17 cellular contexts compared by ENCODE assay signal in the genomic region with DNA sequence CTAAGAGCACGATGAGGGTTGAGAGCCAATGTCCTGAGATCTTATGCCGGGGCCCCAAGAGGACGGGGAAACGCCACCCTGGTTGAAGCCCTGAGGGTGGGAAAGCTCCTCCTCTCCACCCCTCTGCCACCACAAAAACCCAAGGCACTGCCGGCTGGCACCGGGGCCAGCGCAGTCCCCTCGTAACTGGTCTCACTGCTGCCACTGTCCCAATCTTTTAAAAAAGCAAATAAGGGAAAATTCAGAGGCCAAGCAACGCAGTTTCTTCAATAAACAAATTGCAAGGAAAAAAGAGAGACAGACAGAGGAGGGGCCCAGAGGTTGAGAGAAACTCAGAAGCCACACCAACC. TPM values are rescaled to one million over a fixed set of nuclear protein-coding genes. Genes with fewer than 3 reads are reported as not detected.
A peak's percentile ranks its signal among the peaks of the same experiment; 100 is the strongest.
DNase-seq lines count a peak whose midpoint lies in the region; ATAC-seq, FAIRE-seq and TF ChIP-seq lines count a peak whose summit lies in the region.
"Had no signal": no experiment of that assay in that cellular context is flagged by ENCODE, and none has a peak within 500 bp of the region (broad histone marks: within the 10 kb centered on the region; RNA-seq: fewer than 3 reads in every experiment).

No MANE protein-coding gene starts in this region.

- SMC1A ChIA-PET in GM12878 (lab: Charles Lee; ENCODE audit: uncharacterized antibody, unreplicated experiment), result no interaction called here

- H3K4me1 Mint-ChIP-seq in activated CD4-positive, alpha-beta T cell treated with anti-CD3 and anti-CD28 coated beads for 36 hours, result peaks cover 9% of the 10 kb centered on the region

- H3K4me2 ChIP-seq in GM12878 (ENCODE audit: control insufficient read depth, insufficient read depth) (peak overlapping the region; percentile 42; the same call in 1 of the 2 replicates), neural cell (ENCODE audit: low read length) (no peak overlapping the region)

- FAIRE-seq in GM12878 (lab: Jason Lieb, UNC), result no peak

- in situ Hi-C loops in GM12878 (cut with MboI) (no loop called here), GM13976 (cut with MboI; ENCODE audit: low sequenced_read_pairs, unreplicated experiment) (no loop called here)

- H3K9me3 ChIP-seq in HUES48 (ENCODE audit: control insufficient read depth, insufficient read depth, low read length), result no peaks in the 10 kb centered on the region
- H3K9me3 ChIP-seq in GM12878 (replicated peaks; ENCODE audit: control insufficient read depth, insufficient read depth, low read length), result no peaks in the 10 kb centered on the region
- H3K9me3 ChIP-seq in neural cell (ENCODE audit: low read length), result no peaks in the 10 kb centered on the region
- H3K9me3 ChIP-seq in left ventricle myocardium inferior (replicated peaks), result no peaks in the 10 kb centered on the region
- H3K9me3 ChIP-seq: upper lobe of left lung had no signal

- no peak overlapping the region for H3K27ac ChIP-seq in HUES48 (ENCODE audit: low read depth, low read length)
- no peak overlapping the region for H3K27ac ChIP-seq in GM12878 (ENCODE audit: control insufficient read depth, insufficient read depth)
- no peak overlapping the region for H3K27ac ChIP-seq in neural cell (ENCODE audit: low read length)
- H3K27ac ChIP-seq in left ventricle myocardium inferior (replicated peaks), result no peak overlapping the region
- H3K27ac ChIP-seq: skin epidermis, upper lobe of left lung had no signal

- peak overlapping the region; percentile 76 for H3K4me3 ChIP-seq in HUES48 (ENCODE audit: low read depth, low read length)
- H3K4me3 ChIP-seq in GM12878, result no peak overlapping the region
- peak overlapping the region; percentile 54 for H3K4me3 ChIP-seq in neural cell (ENCODE audit: low read length)
- no peak overlapping the region for H3K4me3 ChIP-seq in left ventricle myocardium inferior
- H3K4me3 ChIP-seq: skin epidermis had no signal

- no peaks in the 10 kb centered on the region for H4K20me1 ChIP-seq in GM12878 (ENCODE audit: control insufficient read depth, insufficient read depth)
- H4K20me1 ChIP-seq in neural cell (ENCODE audit: insufficient read depth), result no peaks in the 10 kb centered on the region

- no peak for DNase-seq in activated CD4-positive, alpha-beta T cell treated with anti-CD3 and anti-CD28 coated beads for 36 hours
- DNase-seq in activated CD4-positive, alpha-beta T cell treated with anti-CD3 and anti-CD28 coated beads for 48 hours, result no peak
- no peak for DNase-seq in GM12878 (ENCODE audit: low read depth, low spot score)
- DNase-seq in GM13976 (ENCODE audit: low spot score), result no peak
- no peak for DNase-seq in left ventricle myocardium inferior
- DNase-seq in GM20000 (ENCODE audit: low spot score), result no peak
- DNase-seq: amygdala, Kasumi-1, kidney glomerular epithelial cell, NCI-H2029 treated with DMSO at 0.1 percent for 48 hours had no signal

- H3K9me3 Mint-ChIP-seq in activated CD4-positive, alpha-beta T cell treated with anti-CD3 and anti-CD28 coated beads for 36 hours (ENCODE audit: low read depth), result no peaks in the 10 kb centered on the region

- intact Hi-C loops in activated CD4-positive, alpha-beta T cell treated with anti-CD3 and anti-CD28 coated beads for 36 hours (cut with DNase I, micrococcal nuclease), result no loop called here
- intact Hi-C loops in GM12878 (cut with micrococcal nuclease; ENCODE audit: unreplicated experiment), result no loop called here
- intact Hi-C loops in left ventricle myocardium inferior (cut with micrococcal nuclease), result no loop called here

- TF ChIP-seq CTCF in GM12878 (IDR thresholded peaks at IDR 0.05 in 2 of 3, conservative IDR thresholded peaks at IDR 0.05 in 1 of 3; ENCODE audit: control insufficient read depth in 2 of 3, extremely low read depth in 1 of 3, insufficient read depth in 1 of 3, low read depth in 3 of 3, low read length in 3 of 3) (no peak), neural cell (IDR thresholded peaks at IDR 0.05; ENCODE audit: poor library complexity, severe bottlenecking) (no peak), GM13976 (IDR thresholded peaks at IDR 0.05; ENCODE audit: borderline replicate concordance, control extremely low read depth, extremely low read depth, insufficient read depth, missing control alignments) (no peak), left ventricle myocardium inferior (IDR thresholded peaks at IDR 0.05; ENCODE audit: borderline replicate concordance) (no peak), GM20000 (IDR thresholded peaks at IDR 0.05; ENCODE audit: extremely low read depth, missing control alignments) (no peak)

- WGBS in GM12878 (ENCODE audit: insufficient coverage, insufficient replicate concordance, low lambda C conversion rate, missing lambda C conversion rate), result 8% methylated on average over 9 of the region's 9 CpGs

- TF ChIP-seq POLR2A in GM12878 (IDR thresholded peaks at IDR 0.05; ENCODE audit: low read depth, low read length), result no peak

- no peaks in the 10 kb centered on the region for H3F3A ChIP-seq in neural cell (ENCODE audit: insufficient read depth, low read length, poor library complexity, severe bottlenecking)

- BruUV-seq in GM12878 (replicated peaks; lab: Mats Ljungman, UMichigan), result no TSS peak

- ATAC-seq in activated CD4-positive, alpha-beta T cell treated with anti-CD3 and anti-CD28 coated beads for 36 hours, result peak; percentile 13
- no peak for ATAC-seq in GM12878

- RAD21 ChIA-PET in GM12878 (lab: Charles Lee; ENCODE audit: unreplicated experiment), result no interaction called here

- TF ChIP-seq RAD21 in GM12878 (IDR thresholded peaks at IDR 0.05; ENCODE audit: insufficient read depth, low read depth, low read length) (no peak), neural cell (conservative IDR thresholded peaks at IDR 0.05) (no peak)

- H3K79me2 ChIP-seq in GM12878 (ENCODE audit: control insufficient read depth, insufficient read depth, low read length) (no peaks in the 10 kb centered on the region), neural cell (replicated peaks; ENCODE audit: insufficient read depth, low read length) (no peaks in the 10 kb centered on the region)

- H3K27me3 Mint-ChIP-seq in activated CD4-positive, alpha-beta T cell treated with anti-CD3 and anti-CD28 coated beads for 36 hours, result peaks cover 31% of the 10 kb centered on the region

- CTCF ChIA-PET in activated CD4-positive, alpha-beta T cell treated with anti-CD3 and anti-CD28 coated beads for 36 hours (lab: Charles Lee), result interaction anchor here (0.9 to 2.2 kb wide), 7 partner anchors 8 to 115 kb away, joined by 4 to 9 read pairs (median 4); no protein-coding TSS in a partner anchor
- CTCF ChIA-PET in GM12878 (lab: Yijun Ruan, JAX), result no interaction called here

- no peak overlapping the region for H3K9ac ChIP-seq in HUES48 (ENCODE audit: low read depth, low read length)
- H3K9ac ChIP-seq in GM12878 (ENCODE audit: control insufficient read depth, insufficient read depth, low read length), result no peak overlapping the region
- H3K9ac ChIP-seq in neural cell (ENCODE audit: low read length), result no peak overlapping the region

- H2AFZ ChIP-seq in GM12878 (ENCODE audit: control insufficient read depth, low read depth, low read length), result peak overlapping the region; percentile 29; the same call in 1 of the 2 replicates
- H2AFZ ChIP-seq in neural cell (ENCODE audit: low read depth, low read length), result no peak overlapping the region

- peak overlapping the region; percentile 70 for H3K4me3 Mint-ChIP-seq in activated CD4-positive, alpha-beta T cell treated with anti-CD3 and anti-CD28 coated beads for 36 hours

- TF ChIP-seq EP300 in GM12878 (IDR thresholded peaks at IDR 0.05; ENCODE audit: borderline replicate concordance in 1 of 2, control insufficient read depth in 1 of 2, low read depth in 2 of 2, low read length in 2 of 2) (no peak), neural cell (conservative IDR thresholded peaks at IDR 0.05; ENCODE audit: poor library complexity, severe bottlenecking) (no peak)

- H3K27ac Mint-ChIP-seq in activated CD4-positive, alpha-beta T cell treated with anti-CD3 and anti-CD28 coated beads for 36 hours, result no peak overlapping the region

- H3K9me2 ChIP-seq in neural cell (ENCODE audit: insufficient read depth, low read length), result no peaks in the 10 kb centered on the region

- H3K27me3 ChIP-seq in HUES48 (ENCODE audit: control insufficient read depth, insufficient read depth, low read length) (peaks cover 93% of the 10 kb centered on the region), GM12878 (replicated peaks in 1 of 2; ENCODE audit: control insufficient read depth in 2 of 2, insufficient read depth in 2 of 2, low read length in 1 of 2) (peaks cover 0 to 2% of the 10 kb centered on the region in 2 experiments), neural cell (ENCODE audit: insufficient read depth, low read depth, low read length) (peaks cover 76% of the 10 kb centered on the region), left ventricle myocardium inferior (ENCODE audit: low read depth) (peaks cover 81% of the 10 kb centered on the region)

- no peaks in the 10 kb centered on the region for H3K36me3 Mint-ChIP-seq in activated CD4-positive, alpha-beta T cell treated with anti-CD3 and anti-CD28 coated beads for 36 hours (ENCODE audit: low read depth)

- POLR2A ChIA-PET in activated CD4-positive, alpha-beta T cell treated with anti-CD3 and anti-CD28 coated beads for 36 hours (lab: Charles Lee), result interaction anchor here (1.1 kb wide), 1 partner anchor 20 kb away, joined by 10 read pairs; the partner anchor contains the start of gene FDXR
- POLR2A ChIA-PET in GM12878 (lab: Charles Lee), result no interaction called here

- H3K36me3 ChIP-seq in HUES48 (ENCODE audit: control insufficient read depth, insufficient read depth, low read length), result no peaks in the 10 kb centered on the region
- no peaks in the 10 kb centered on the region for H3K36me3 ChIP-seq in GM12878 (ENCODE audit: control insufficient read depth in 2 of 2, insufficient read depth in 2 of 2, low read length in 1 of 2)
- H3K36me3 ChIP-seq in neural cell (ENCODE audit: insufficient read depth, low read length), result no peaks in the 10 kb centered on the region
- H3K36me3 ChIP-seq in left ventricle myocardium inferior, result no peaks in the 10 kb centered on the region
- H3K36me3 ChIP-seq: upper lobe of left lung had no signal

- H3K4me1 ChIP-seq in HUES48 (ENCODE audit: control insufficient read depth, insufficient read depth, low read length) (no peaks in the 10 kb centered on the region), GM12878 (ENCODE audit: control insufficient read depth, insufficient read depth, low read length) (no peaks in the 10 kb centered on the region), left ventricle myocardium inferior (peaks cover 11% of the 10 kb centered on the region)

RNA-seq across cellular contexts. Expression of gene GRIN2C, which starts 6.7 kb away (rescaled TPM):
- total RNA-seq in activated CD4-positive, alpha-beta T cell treated with anti-CD3 and anti-CD28 coated beads for 36 hours, result not detected
- total RNA-seq in GM12878 (2013; cell fraction: nucleolus; rRNA removed), result 0.33 TPM in 1 of 2 replicates, not detected in the other
- 0.11 TPM in 1 of 2 replicates, not detected in the other for total RNA-seq in GM12878 (2014; rRNA removed)
- total RNA-seq in GM12878 (2014; rRNA removed; fragmentation: Illumina TruSeq; extraction: Trizol), result under 0.01 and 0.04 TPM in 2 replicates
- 0.13 TPM in 2 replicates for total RNA-seq in GM12878 (2021)
- polyA plus RNA-seq in GM12878 (2011; ENCODE audit: low read depth), result 0.29 TPM
- polyA plus RNA-seq in GM12878 (2011; rRNA removed), result 0.01 and 0.04 TPM in 2 replicates
- polyA plus RNA-seq in GM12878 (2011; cell fraction: cytosol; rRNA removed), result 0.01 and 0.05 TPM in 2 replicates
- polyA plus RNA-seq in GM12878 (2011; cell fraction: nucleus; rRNA removed), result 0.25 and 0.48 TPM in 2 replicates
- polyA plus RNA-seq in GM12878 (2012), result 0.15 and 0.45 TPM in 2 replicates
- 0.01 TPM in 1 of 2 replicates, not detected in the other for polyA plus RNA-seq in GM12878 (2014; fragmentation: Illumina TruSeq; extraction: Trizol)
- not detected for polyA plus RNA-seq in GM12878 (2014; fragmentation: Nextera tagmentation; extraction: Ambion mirVana)
- polyA plus RNA-seq in GM12878 (2014; rRNA removed), result 0.12 and 0.16 TPM in 2 replicates
- under 1 TPM; 0.10 to 0.20 TPM for polyA plus RNA-seq in GM12878 (2016; fragmentation: Nextera tagmentation; extraction: Ambion mirVana)
- 0.05 TPM in 1 of 2 replicates, not detected in the other for polyA minus RNA-seq in GM12878 (2011; rRNA and poly(A)+ RNA removed)
- not detected in 2 replicates for polyA minus RNA-seq in GM12878 (2011; cell fraction: cytosol; rRNA and poly(A)+ RNA removed)
- polyA minus RNA-seq in GM12878 (2011; cell fraction: nucleus; rRNA and poly(A)+ RNA removed), result 0.12 and 0.29 TPM in 2 replicates
- polyA plus RNA-seq in neural cell, result 0.04 TPM in 1 of 2 replicates, not detected in the other
- 0.24 TPM in 1 of 2 replicates, not detected in the other for polyA minus RNA-seq in neural cell
- total RNA-seq in left ventricle myocardium inferior, result 0.52 TPM
- total RNA-seq: myocyte, SK-MEL-5 had no signal

RNA-seq across cellular contexts. Expression of gene FDXR, which starts 19.8 kb away (rescaled TPM):
- total RNA-seq in activated CD4-positive, alpha-beta T cell treated with anti-CD3 and anti-CD28 coated beads for 36 hours, result 10 to 100 TPM; 19.1 to 21.3 TPM
- total RNA-seq in GM12878 (2013; cell fraction: nucleolus; rRNA removed), result 14.6 and 17.3 TPM in 2 replicates
- total RNA-seq in GM12878 (2014; rRNA removed), result 54.4 and 58.5 TPM in 2 replicates
- total RNA-seq in GM12878 (2014; rRNA removed; fragmentation: Illumina TruSeq; extraction: Trizol), result 19.8 and 21.1 TPM in 2 replicates
- total RNA-seq in GM12878 (2021), result 62.0 and 66.2 TPM in 2 replicates
- 9.4 TPM for polyA plus RNA-seq in GM12878 (2011; ENCODE audit: low read depth)
- polyA plus RNA-seq in GM12878 (2011; rRNA removed), result 21.1 and 42.9 TPM in 2 replicates
- polyA plus RNA-seq in GM12878 (2011; cell fraction: cytosol; rRNA removed), result 81.8 and 104 TPM in 2 replicates
- polyA plus RNA-seq in GM12878 (2011; cell fraction: nucleus; rRNA removed), result 100 and 130 TPM in 2 replicates
- polyA plus RNA-seq in GM12878 (2012), result 36.5 and 39.1 TPM in 2 replicates
- 1.4 and 8.6 TPM in 2 replicates for polyA plus RNA-seq in GM12878 (2014; fragmentation: Illumina TruSeq; extraction: Trizol)
- polyA plus RNA-seq in GM12878 (2014; fragmentation: Nextera tagmentation; extraction: Ambion mirVana), result 1 to 10 TPM in 1 of 2 experiments, under 1 TPM in 1; 0.85 to 5.4 TPM
- polyA plus RNA-seq in GM12878 (2014; rRNA removed), result 53.4 and 65.5 TPM in 2 replicates
- polyA plus RNA-seq in GM12878 (2016; fragmentation: Nextera tagmentation; extraction: Ambion mirVana), result 100 to 1,000 TPM; 140 to 162 TPM
- polyA minus RNA-seq in GM12878 (2011; rRNA and poly(A)+ RNA removed), result 16.3 and 39.7 TPM in 2 replicates
- polyA minus RNA-seq in GM12878 (2011; cell fraction: cytosol; rRNA and poly(A)+ RNA removed), result 17.4 and 26.4 TPM in 2 replicates
- 17.3 and 25.6 TPM in 2 replicates for polyA minus RNA-seq in GM12878 (2011; cell fraction: nucleus; rRNA and poly(A)+ RNA removed)
- polyA plus RNA-seq in neural cell, result 14.4 and 16.1 TPM in 2 replicates
- polyA minus RNA-seq in neural cell, result 6.3 and 7.2 TPM in 2 replicates
- total RNA-seq in left ventricle myocardium inferior, result 5.7 TPM

RNA-seq across cellular contexts. Expression of gene FADS6, which starts 40.4 kb away (rescaled TPM):
- not detected for total RNA-seq in activated CD4-positive, alpha-beta T cell treated with anti-CD3 and anti-CD28 coated beads for 36 hours
- not detected in 2 replicates for total RNA-seq in GM12878 (2013; cell fraction: nucleolus; rRNA removed)
- total RNA-seq in GM12878 (2014; rRNA removed) (not detected in 2 replicates), GM12878 (2014; rRNA removed; fragmentation: Illumina TruSeq; extraction: Trizol) (not detected in 2 replicates), GM12878 (2021) (not detected in 2 replicates), left ventricle myocardium inferior (not detected)
- polyA plus RNA-seq in GM12878 (2011; ENCODE audit: low read depth), result not detected
- polyA plus RNA-seq in GM12878 (2011; rRNA removed) (not detected in 2 replicates), GM12878 (2014; fragmentation: Illumina TruSeq; extraction: Trizol) (not detected in 2 replicates), GM12878 (2014; fragmentation: Nextera tagmentation; extraction: Ambion mirVana) (not detected), GM12878 (2014; rRNA removed) (not detected in 2 replicates), GM12878 (2016; fragmentation: Nextera tagmentation; extraction: Ambion mirVana) (not detected), neural cell (not detected in 2 replicates)
- polyA plus RNA-seq in GM12878 (2011; cell fraction: cytosol; rRNA removed), result not detected in 2 replicates
- polyA plus RNA-seq in GM12878 (2011; cell fraction: nucleus; rRNA removed), result not detected in 2 replicates
- not detected in 2 replicates for polyA plus RNA-seq in GM12878 (2012)
- polyA minus RNA-seq in GM12878 (2011; rRNA and poly(A)+ RNA removed), result not detected in 2 replicates
- not detected in 2 replicates for polyA minus RNA-seq in GM12878 (2011; cell fraction: cytosol; rRNA and poly(A)+ RNA removed)
- polyA minus RNA-seq in GM12878 (2011; cell fraction: nucleus; rRNA and poly(A)+ RNA removed), result not detected in 2 replicates
- polyA minus RNA-seq in neural cell, result not detected in 2 replicates
- total RNA-seq: dermis blood vessel endothelial cell, myocyte, SK-MEL-5, upper lobe of left lung had no signal

Comparison
In these comparisons a context has a peak if more than half of its experiments do, and no peak if none do; other contexts are left out.
1. H3K4me3 ChIP-seq: peak in HUES48 (single experiment) and neural cell (single experiment); none in GM12878 (single experiment) and left ventricle myocardium inferior (single experiment).